Comparison of ENCODE assay signal across 28 cellular contexts in genomic region chr16:82991435-82991834, GRCh38.
"Had no signal": no experiment of that assay in that cellular context is flagged by ENCODE, and none has a peak within 500 bp of the region (broad histone marks: within the 10 kb centered on the region; RNA-seq: fewer than 3 reads in every experiment).

No MANE protein-coding gene starts in this region.

- DNase-seq: activated B cell treated with CpG ODN at 0.5 μM for 24 hours; activated CD4-positive, alpha-beta T cell treated with anti-CD3 and anti-CD28 coated beads for 48 hours; activated CD4-positive, alpha-beta T cell treated with anti-CD3 and anti-CD28 coated beads, Interleukin-2, amount 50 U/mL, for 1 hour; activated CD4-positive, alpha-beta T cell treated with anti-CD3 and anti-CD28 coated beads, Interleukin-2, amount 50 U/mL, for 48 hours; activated CD8-positive, alpha-beta memory T cell treated with anti-CD3 and anti-CD28 coated beads for 24 hours; activated CD8-positive, alpha-beta T cell treated with anti-CD3 and anti-CD28 coated beads for 36 hours; activated effector memory CD4-positive, alpha-beta T cell treated with anti-CD3 and anti-CD28 coated beads, Interleukin-2, amount 50 U/mL, for 16 hours; activated naive CD4-positive, alpha-beta T cell treated with anti-CD3 and anti-CD28 coated beads for 36 hours; activated naive CD8-positive, alpha-beta T cell treated with anti-CD3 and anti-CD28 coated beads for 36 hours; activated naive CD8-positive, alpha-beta T cell treated with anti-CD3 and anti-CD28 coated beads, Interleukin-2, amount 50 U/mL, for 24 hours; activated T-cell treated with anti-CD3 and anti-CD28 coated beads, Interleukin-2, amount 50 U/mL, for 48 hours; adrenal gland; amygdala; aorta; body of pancreas; caudate nucleus; cerebellar nuclear complex; dorsolateral prefrontal cortex; effector memory CD4-positive, alpha-beta T cell; endodermal cell; foreskin keratinocyte; gastrocnemius medialis; T-helper 1 cell; T-helper 17 cell; T1000; WERI-Rb-1 had no signal

- H3K36me3 ChIP-seq: adrenal gland, esophagus muscularis mucosa, gastrocnemius medialis, WERI-Rb-1 had no signal

- H3K9me3 ChIP-seq: adrenal gland, body of pancreas, esophagus muscularis mucosa, gastrocnemius medialis had no signal

- H3K4me1 ChIP-seq: body of pancreas, gastrocnemius medialis had no signal

- H3K27ac ChIP-seq: adrenal gland, body of pancreas, coronary artery, dorsolateral prefrontal cortex, esophagus muscularis mucosa, foreskin keratinocyte, gastrocnemius medialis, WERI-Rb-1 had no signal

- H3K27me3 ChIP-seq: adrenal gland, body of pancreas, dorsolateral prefrontal cortex, esophagus muscularis mucosa, foreskin keratinocyte, gastrocnemius medialis had no signal

- H3K4me3 ChIP-seq: adrenal gland, body of pancreas, coronary artery, dorsolateral prefrontal cortex, esophagus muscularis mucosa, gastrocnemius medialis had no signal
